In the genomic region with DNA sequence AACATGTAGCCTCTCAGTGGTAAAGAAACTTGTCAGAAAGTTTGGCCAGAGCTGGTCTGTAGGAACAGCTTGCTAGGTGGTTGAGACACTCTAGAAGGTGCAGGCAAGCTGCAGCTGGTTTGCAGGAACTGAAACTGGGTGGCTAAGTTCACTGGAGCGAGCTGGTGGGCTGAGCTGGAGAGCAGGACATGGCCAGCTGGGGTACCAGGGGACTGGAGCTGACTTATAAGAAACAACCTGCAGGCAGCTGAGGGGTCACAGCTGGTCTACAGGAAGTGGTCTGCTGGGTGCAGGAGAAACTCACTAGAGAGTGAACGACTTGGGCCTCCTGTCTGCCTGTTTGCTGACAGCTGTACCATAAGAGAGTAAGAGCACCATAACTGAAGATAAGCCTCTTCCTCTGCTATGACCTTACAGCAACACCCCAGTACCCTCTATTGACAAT, we compare ENCODE assay signal across 9 cellular contexts.
DNase-seq lines count a peak whose midpoint lies in the region; ATAC-seq, FAIRE-seq and TF ChIP-seq lines count a peak whose summit lies in the region.
"Had no signal": no experiment of that assay in that cellular context is flagged by ENCODE, and none has a peak within 500 bp of the region (broad histone marks: within the 10 kb centered on the region; RNA-seq: fewer than 3 reads in every experiment).

No MANE protein-coding gene starts in this region.

- no peak for TF ChIP-seq POLR2A in HepG2 (IDR thresholded peaks at IDR 0.05; ENCODE audit: insufficient read depth in 1 of 2, low read depth in 2 of 2, low read length in 2 of 2)

- no peaks in the 10 kb centered on the region for H3K27me3 Mint-ChIP-seq in nephron progenitor cell (ENCODE audit: low read depth, poor library complexity)

- H3K9ac ChIP-seq in HepG2 (ENCODE audit: insufficient read depth, low read depth, low read length): no peak overlapping the region

- CTCF ChIA-PET in HepG2 (lab: Yijun Ruan, JAX; ENCODE audit: low intra/inter-chr PET ratio, low total read pairs): no interaction called here

- H3K79me2 ChIP-seq in HepG2 (ENCODE audit: insufficient read depth, low read length): no peaks in the 10 kb centered on the region

- no peak overlapping the region for H3K4me3 ChIP-seq in HepG2 (replicated peaks in 1 of 3; ENCODE audit: insufficient read depth in 1 of 3, low read depth in 2 of 3, low read length in 3 of 3)
- H3K4me3 ChIP-seq: lower lobe of right lung had no signal

- TF ChIP-seq CTCF in HepG2 (CRISPR knock-in tag; IDR thresholded peaks at IDR 0.05): no peak
- no peak for TF ChIP-seq CTCF in nephron progenitor cell (IDR thresholded peaks at IDR 0.05)

- DNase-seq in HepG2 (ENCODE audit: low spot score): no peak
- no peak for DNase-seq in stimulated activated CD8-positive, alpha-beta memory T cell treated with anti-CD3 and anti-CD28 coated beads, Interleukin-4, amount 100 ng/mL, for 48 hours
- no peak for DNase-seq in DMS79 (lab: John Stamatoyannopoulos, UW)
- no peak for DNase-seq in nephron progenitor cell
- DNase-seq: lower lobe of right lung had no signal

- ATAC-seq in GM18508 (IDR thresholded peaks at IDR 0.05; ENCODE audit: insufficient read depth, unreplicated experiment): peak; percentile 96
- peak; percentile 95 for ATAC-seq in GM21529 (IDR thresholded peaks at IDR 0.05; ENCODE audit: unreplicated experiment)
- ATAC-seq in HG03378 (IDR thresholded peaks at IDR 0.05; ENCODE audit: unreplicated experiment): peak; percentile 97
- peak; percentile 45 for ATAC-seq in esophagus mucosa
- ATAC-seq in HepG2: no peak

- BruUV-seq in HepG2 (replicated peaks; lab: Mats Ljungman, UMichigan): no TSS peak

- H3K9me3 ChIP-seq in HepG2 (ENCODE audit: low read length): no peaks in the 10 kb centered on the region
- H3K9me3 ChIP-seq: lower lobe of right lung had no signal

- no peaks in the 10 kb centered on the region for H3K9me3 Mint-ChIP-seq in nephron progenitor cell

- in situ Hi-C loops in HepG2 (cut with HindIII; ENCODE audit: extremely low pct_ligation_motif_present, low pct_unique_long_range_greater_than_20kb): no loop called here

- no peak overlapping the region for H3K4me2 ChIP-seq in HepG2 (ENCODE audit: low read depth, low read length)

- no peak overlapping the region for H3K27ac Mint-ChIP-seq in nephron progenitor cell

- intact Hi-C loops in HepG2 (cut with micrococcal nuclease; ENCODE audit: unreplicated experiment): no loop called here

- TF ChIP-seq RAD21 in HepG2 (CRISPR knock-in tag; IDR thresholded peaks at IDR 0.05): no peak

- no peaks in the 10 kb centered on the region for H3K4me1 ChIP-seq in HepG2 (ENCODE audit: insufficient read depth, low read length)
- H3K4me1 ChIP-seq: lower lobe of right lung had no signal

- no peak overlapping the region for H3K27ac ChIP-seq in HepG2 (ENCODE audit: extremely low read length, insufficient read depth, low read length)
- H3K27ac ChIP-seq: lower lobe of right lung had no signal

- no peak overlapping the region for H2AFZ ChIP-seq in HepG2 (ENCODE audit: low read length)

- H3K27me3 ChIP-seq in HepG2 (ENCODE audit: control insufficient read depth in 1 of 2, insufficient read depth in 2 of 2, low read length in 2 of 2): no peaks in the 10 kb centered on the region

- no peaks in the 10 kb centered on the region for H4K20me1 ChIP-seq in HepG2 (ENCODE audit: insufficient read depth, low read length)

- peaks cover 11% of the 10 kb centered on the region for H3K4me1 Mint-ChIP-seq in nephron progenitor cell

- FAIRE-seq in HepG2 (lab: Jason Lieb, UNC): no peak

- no peaks in the 10 kb centered on the region for H3K36me3 Mint-ChIP-seq in nephron progenitor cell (ENCODE audit: low read depth)

- POLR2A ChIA-PET in HepG2 (lab: Yijun Ruan, JAX): no interaction called here

- H3K4me3 Mint-ChIP-seq in nephron progenitor cell: no peak overlapping the region

- TF ChIP-seq EP300 in HepG2 (IDR thresholded peaks at IDR 0.05; ENCODE audit: low read depth in 2 of 2, low read length in 2 of 2) (no peak), HepG2 (CRISPR knock-in tag; IDR thresholded peaks at IDR 0.05; ENCODE audit: borderline replicate concordance) (no peak)

- WGBS in HepG2 (ENCODE audit: low lambda C conversion rate): 0% methylated on average over 1 of the region's 2 CpGs

- no peaks in the 10 kb centered on the region for H3K36me3 ChIP-seq in HepG2 (replicated peaks in 1 of 2; ENCODE audit: control insufficient read depth in 1 of 2, insufficient read depth in 2 of 2, low read length in 2 of 2)
- H3K36me3 ChIP-seq: lower lobe of right lung had no signal

TF ChIP-seq in HepG2, 621 proteins besides CTCF, POLR2A, EP300 and RAD21:
- no peak for TF ChIP-seq ZNF263 (CRISPR knock-in tag; IDR thresholded peaks at IDR 0.05)
- no peak for TF ChIP-seq PPARG (CRISPR knock-in tag; conservative IDR thresholded peaks at IDR 0.05)
- no peak for TF ChIP-seq ONECUT2 (CRISPR knock-in tag; IDR thresholded peaks at IDR 0.05)
TF ChIP-seq in HepG2: peak in this region for 0.
